8 cellular contexts compared by ENCODE assay signal in genomic region chr15:80160570-80161156, GRCh38. TPM values are rescaled to one million over a fixed set of nuclear protein-coding genes. Genes with fewer than 3 reads are reported as not detected.
DNase-seq lines count a peak whose midpoint lies in the region; ATAC-seq lines count a peak whose summit lies in the region.

No MANE protein-coding gene starts in this region.

- no peak overlapping the region for H2BK5ac ChIP-seq in neuronal stem cell (ENCODE audit: low read length)

- no peak overlapping the region for H2AFZ ChIP-seq in neuronal stem cell (ENCODE audit: low read length)

- H3K4me3 ChIP-seq in neuronal stem cell (ENCODE audit: low read length in 2 of 2), result no peak overlapping the region

- no peak overlapping the region for H2BK12ac ChIP-seq in neuronal stem cell (ENCODE audit: low read length)

- H3K18ac ChIP-seq in neuronal stem cell (ENCODE audit: low read length), result no peak overlapping the region

- H3K36me3 Mint-ChIP-seq in T-cell, result peaks cover 18% of the 10 kb centered on the region

- H3K14ac ChIP-seq in neuronal stem cell (ENCODE audit: low read length), result no peak overlapping the region

- CTCF ChIA-PET in T-cell (lab: Charles Lee), result interaction anchor here in 1 of 2 donors (0.7 kb wide), 1 partner anchor 12 kb away, joined by 3 read pairs; no protein-coding TSS in a partner anchor

- WGBS in neuronal stem cell (ENCODE audit: extremely low coverage in 2 of 2, insufficient read length in 2 of 2, insufficient replicate concordance in 1 of 2), 2 donors, result no CpG with 5 or more reads among the region's 7 CpGs

- peaks cover 11 to 22% (median 11%) of the 10 kb centered on the region in 3 donors for H3K4me1 Mint-ChIP-seq in T-cell

- no peak overlapping the region for H2BK15ac ChIP-seq in neuronal stem cell (ENCODE audit: low read length)

- H2AK5ac ChIP-seq in neuronal stem cell (ENCODE audit: low read depth, low read length), result peak overlapping the region; percentile 24

- POLR2A ChIA-PET in T-cell (lab: Charles Lee), result no interaction called here

- H3K4me2 ChIP-seq in neuronal stem cell (ENCODE audit: insufficient read depth, low read length, poor library complexity, severe bottlenecking), result no peak overlapping the region

- no peak overlapping the region for H3K27ac ChIP-seq in neuronal stem cell (replicated peaks; ENCODE audit: low read length)

- no peak overlapping the region for H2BK120ac ChIP-seq in neuronal stem cell (ENCODE audit: low read depth, low read length)

- H3K36me3 ChIP-seq in neuronal stem cell (replicated peaks in 1 of 2; ENCODE audit: control insufficient read depth in 2 of 2, insufficient read depth in 2 of 2, low read length in 2 of 2), result peaks cover 6 to 33% of the 10 kb centered on the region in 2 donors

- no peaks in the 10 kb centered on the region for H3K79me1 ChIP-seq in neuronal stem cell (ENCODE audit: low read depth, low read length)

- peak overlapping the region; percentile 62 to 70 for H3K27ac Mint-ChIP-seq in T-cell

- no peak overlapping the region for H3K9ac ChIP-seq in neuronal stem cell (ENCODE audit: low read depth, low read length, poor library complexity)

- ATAC-seq in GM18868 (IDR thresholded peaks at IDR 0.05; ENCODE audit: unreplicated experiment) (peak; percentile 69), HG03139 (IDR thresholded peaks at IDR 0.05; ENCODE audit: unreplicated experiment) (peak; percentile 67), T-cell (replicated peaks in 1 of 4) (peak; percentile 62 to 83 (median 72)), HG03457 (IDR thresholded peaks at IDR 0.05; ENCODE audit: unreplicated experiment) (no peak)

- no peak overlapping the region for H3K4me3 Mint-ChIP-seq in T-cell

- H4K8ac ChIP-seq in neuronal stem cell (ENCODE audit: low read depth, low read length), result no peak overlapping the region

- H4K91ac ChIP-seq in neuronal stem cell (ENCODE audit: low read depth, low read length, poor library complexity), result no peak overlapping the region

- no peak overlapping the region for H3K4ac ChIP-seq in neuronal stem cell (ENCODE audit: low read length)

- no peaks in the 10 kb centered on the region for H3K4me1 ChIP-seq in neuronal stem cell (ENCODE audit: control insufficient read depth in 2 of 2, insufficient read depth in 1 of 2, low read depth in 1 of 2, low read length in 2 of 2)

- H3K27me3 ChIP-seq in neuronal stem cell (ENCODE audit: control insufficient read depth in 3 of 3, insufficient read depth in 3 of 3, low read depth in 1 of 3, low read length in 3 of 3), result no peaks in the 10 kb centered on the region

- no peaks in the 10 kb centered on the region for H3K27me3 Mint-ChIP-seq in T-cell

- H3K9me3 Mint-ChIP-seq in T-cell, result no peaks in the 10 kb centered on the region

- peaks cover 0 to 2% of the 10 kb centered on the region in 2 donors for H3K9me3 ChIP-seq in neuronal stem cell (replicated peaks in 1 of 2; ENCODE audit: control insufficient read depth in 2 of 2, insufficient read depth in 1 of 2, low read depth in 1 of 2, low read length in 2 of 2)

- no peak overlapping the region for H3K23ac ChIP-seq in neuronal stem cell (ENCODE audit: low read depth, low read length, poor library complexity)

- peak; percentile 78 for DNase-seq in AG08396 (ENCODE audit: low spot score)
- peak in 15 of 34 experiments; percentile 3 to 47 (median 23) for DNase-seq in T-cell
- peak; percentile 85 for DNase-seq in fibroblast of gingiva (ENCODE audit: low read depth)
- DNase-seq in neuronal stem cell (ENCODE audit: low spot score), result no peak
- no peak for DNase-seq in NCI-H1417 (lab: John Stamatoyannopoulos, UW)

RNA-seq across cellular contexts. Expression of gene FAH, which starts 7.9 kb away (rescaled TPM):
- 1 to 10 TPM; 5.2 to 9.4 (median 6.8) TPM for total RNA-seq in T-cell
- 8.8 TPM for polyA plus RNA-seq in neuronal stem cell (2013, experiment 1 of 2)
- 7.9 TPM for polyA plus RNA-seq in neuronal stem cell (2013, experiment 2 of 2)

Comparison
In these comparisons a context has a peak if more than half of its experiments do, and no peak if none do; other contexts are left out.
1. DNase-seq: peak in AG08396 (single experiment) and fibroblast of gingiva (single experiment); none in neuronal stem cell (single experiment) and NCI-H1417 (0 of 3).